In genomic region chr7:28392289-28392688, GRCh38 we compare ENCODE assay signal across 7 cellular contexts.
"Had no signal": no experiment of that assay in that cellular context is flagged by ENCODE, and none has a peak within 500 bp of the region (broad histone marks: within the 10 kb centered on the region; RNA-seq: fewer than 3 reads in every experiment).

No MANE protein-coding gene starts in this region.

- FAIRE-seq: HTR-8/SVneo had no signal

- H3K27ac ChIP-seq: GM23248 had no signal

- H2AFZ ChIP-seq: GM23248 had no signal

- H3K9me3 ChIP-seq: HAP-1 had no signal

- DNase-seq: GM23248, GOT3, H7, KG1 had no signal

- H3K9ac ChIP-seq: GM23248 had no signal

- H3K36me3 ChIP-seq: HAP-1 had no signal

- H3K4me1 ChIP-seq: HAP-1 had no signal

- ATAC-seq: HCT116 had no signal

- H3K4me3 ChIP-seq: GM23248, HAP-1 had no signal
